ENCODE assay signal across 6 cellular contexts in genomic region chr1:14019461-14019860, GRCh38.
"Had no signal": no experiment of that assay in that cellular context is flagged by ENCODE, and none has a peak within 500 bp of the region (broad histone marks: within the 10 kb centered on the region; RNA-seq: fewer than 3 reads in every experiment).

No MANE protein-coding gene starts in this region.

- H3K4me3 ChIP-seq: K562 had no signal

- H3K4me1 Mint-ChIP-seq: IgD-negative memory B cell had no signal

- DNase-seq: IMR-90, KBM-7, KG1 had no signal

- H3K4me3 Mint-ChIP-seq: IgD-negative memory B cell had no signal

- H3K27ac ChIP-seq: HL-60 had no signal

- H3K27ac Mint-ChIP-seq: IgD-negative memory B cell had no signal

- H3K36me3 Mint-ChIP-seq: IgD-negative memory B cell had no signal
